Comparison of ENCODE assay signal across 1 cellular context in the genomic region with DNA sequence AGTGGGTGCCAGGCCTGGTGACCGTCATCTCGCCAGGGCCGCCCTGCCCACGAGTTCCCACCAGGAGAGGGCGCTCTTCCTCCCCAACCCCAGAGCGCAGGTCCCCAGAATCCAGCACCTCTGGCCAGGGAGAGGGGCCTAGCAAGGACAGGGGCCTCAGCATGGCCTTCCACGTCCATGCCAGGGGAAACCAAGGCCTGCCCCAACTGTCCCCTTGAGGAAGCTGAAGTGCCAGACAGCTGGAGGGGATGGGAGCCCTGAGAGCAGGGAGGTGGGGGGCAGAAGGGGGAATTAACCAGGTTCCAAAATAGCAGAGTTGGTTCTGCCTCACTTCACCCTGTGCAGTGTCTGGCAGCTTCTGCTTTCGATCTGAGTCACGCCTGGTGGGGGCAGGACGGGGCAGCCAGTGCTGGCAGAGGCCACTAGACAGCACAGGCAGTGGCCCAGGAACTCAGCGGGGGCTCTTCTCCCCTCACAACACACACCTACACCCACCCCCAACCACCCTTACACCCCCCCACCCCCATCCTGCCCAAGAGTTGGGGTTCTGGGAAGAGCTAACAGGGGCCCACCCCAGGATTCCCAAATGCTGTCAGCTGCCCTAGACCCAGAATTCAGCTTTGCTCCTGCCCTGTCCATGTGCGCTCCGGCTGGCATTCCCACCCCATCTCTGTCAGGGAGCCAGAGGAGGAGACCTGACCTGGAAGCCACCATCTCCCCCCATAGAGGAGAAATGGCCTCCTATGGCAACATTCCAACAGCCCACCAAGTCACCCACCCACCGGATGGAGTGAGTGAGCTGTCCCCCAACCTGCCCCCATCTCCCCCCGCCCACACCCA.
A peak's percentile ranks its signal among the peaks of the same experiment; 100 is the strongest.
TF ChIP-seq lines count a peak whose summit lies in the region.

No MANE protein-coding gene starts in this region.

TF ChIP-seq in HepG2, 621 proteins besides CTCF, POLR2A, EP300 and RAD21 (continued from another document and continues in another):
- TF ChIP-seq ZHX1 (CRISPR knock-in tag; IDR thresholded peaks at IDR 0.05; ENCODE audit: low read depth) (no peak), ZNF124 (CRISPR knock-in tag; IDR thresholded peaks at IDR 0.05) (no peak), MXD4 (CRISPR knock-in tag; IDR thresholded peaks at IDR 0.05) (no peak; the same call in 1 of the 2 replicates), ZNF143 (CRISPR knock-in tag; IDR thresholded peaks at IDR 0.05) (no peak), TAF1 (CRISPR knock-in tag; IDR thresholded peaks at IDR 0.05) (0 out of 2 replicates have a peak, but pooled peaks have one; percentile 7), MXI1 (IDR thresholded peaks at IDR 0.05; ENCODE audit: borderline replicate concordance, low read depth, low read length) (no peak), YEATS4 (CRISPR knock-in tag; IDR thresholded peaks at IDR 0.05; ENCODE audit: borderline replicate concordance) (no peak), ZNF780A (CRISPR knock-in tag; IDR thresholded peaks at IDR 0.05) (no peak), HES4 (CRISPR knock-in tag; IDR thresholded peaks at IDR 0.05; ENCODE audit: borderline replicate concordance) (no peak), SALL1 (CRISPR knock-in tag; IDR thresholded peaks at IDR 0.05) (peak; percentile 85), TEF (CRISPR knock-in tag; IDR thresholded peaks at IDR 0.05) (no peak), HDAC2 (CRISPR knock-in tag; IDR thresholded peaks at IDR 0.05) (no peak), MXD3 (CRISPR knock-in tag; IDR thresholded peaks at IDR 0.05) (no peak; the same call in 1 of the 2 replicates), NR2F6 (IDR thresholded peaks at IDR 0.05) (no peak), NR2F6 (CRISPR knock-in tag; IDR thresholded peaks at IDR 0.05) (peak; percentile 40; the same call in 1 of the 2 replicates), ZNF136 (CRISPR knock-in tag; IDR thresholded peaks at IDR 0.05; ENCODE audit: low read depth) (no peak), ZNF850 (CRISPR knock-in tag; conservative IDR thresholded peaks at IDR 0.05) (no peak), IRF1 (CRISPR knock-in tag; IDR thresholded peaks at IDR 0.05; ENCODE audit: low read depth) (no peak), ZNF737 (CRISPR knock-in tag; IDR thresholded peaks at IDR 0.05; ENCODE audit: borderline replicate concordance) (no peak), JUNB (CRISPR knock-in tag; IDR thresholded peaks at IDR 0.05; ENCODE audit: borderline replicate concordance) (no peak), RXRA (CRISPR knock-in tag; IDR thresholded peaks at IDR 0.05) (peak; percentile 53), ZNF274 (CRISPR knock-in tag; IDR thresholded peaks at IDR 0.05) (no peak), ELK4 (CRISPR knock-in tag; IDR thresholded peaks at IDR 0.05; ENCODE audit: borderline replicate concordance) (no peak), REST (IDR thresholded peaks at IDR 0.05; ENCODE audit: borderline replicate concordance in 1 of 2, low read depth in 1 of 2, low read length in 2 of 2) (no peak), ZMAT3 (CRISPR knock-in tag; conservative IDR thresholded peaks at IDR 0.05) (no peak), ADNP (CRISPR knock-in tag; IDR thresholded peaks at IDR 0.05) (no peak), ZNF772 (CRISPR knock-in tag; IDR thresholded peaks at IDR 0.05) (peak; percentile 52; the same call in 1 of the 2 replicates), SCMH1 (CRISPR knock-in tag; IDR thresholded peaks at IDR 0.05; ENCODE audit: borderline replicate concordance) (no peak), ZNF788 (CRISPR knock-in tag; IDR thresholded peaks at IDR 0.05; ENCODE audit: borderline replicate concordance) (peak; percentile 56; the same call in 1 of the 2 replicates), REPIN1 (CRISPR knock-in tag; IDR thresholded peaks at IDR 0.05; ENCODE audit: borderline replicate concordance, low read depth) (peak; percentile 59; the same call in 1 of the 2 replicates), ZNF782 (CRISPR knock-in tag; IDR thresholded peaks at IDR 0.05; ENCODE audit: borderline replicate concordance) (peak; percentile 68; the same call in 1 of the 2 replicates), ZNF577 (CRISPR knock-in tag; IDR thresholded peaks at IDR 0.05; ENCODE audit: borderline replicate concordance, low read depth) (no peak), NFE2 (CRISPR knock-in tag; IDR thresholded peaks at IDR 0.05) (no peak), RBFOX2 (IDR thresholded peaks at IDR 0.05; ENCODE audit: low read depth, low read length) (no peak), ZKSCAN1 (IDR thresholded peaks at IDR 0.05; ENCODE audit: low read length) (0 out of 2 replicates have a peak, but pooled peaks have one; percentile 36), HMGXB4 (CRISPR knock-in tag; IDR thresholded peaks at IDR 0.05; ENCODE audit: borderline replicate concordance in 1 of 2, low read depth in 1 of 2) (peak; percentile 82 to 86)
- TF ChIP-seq, protein P1, sequence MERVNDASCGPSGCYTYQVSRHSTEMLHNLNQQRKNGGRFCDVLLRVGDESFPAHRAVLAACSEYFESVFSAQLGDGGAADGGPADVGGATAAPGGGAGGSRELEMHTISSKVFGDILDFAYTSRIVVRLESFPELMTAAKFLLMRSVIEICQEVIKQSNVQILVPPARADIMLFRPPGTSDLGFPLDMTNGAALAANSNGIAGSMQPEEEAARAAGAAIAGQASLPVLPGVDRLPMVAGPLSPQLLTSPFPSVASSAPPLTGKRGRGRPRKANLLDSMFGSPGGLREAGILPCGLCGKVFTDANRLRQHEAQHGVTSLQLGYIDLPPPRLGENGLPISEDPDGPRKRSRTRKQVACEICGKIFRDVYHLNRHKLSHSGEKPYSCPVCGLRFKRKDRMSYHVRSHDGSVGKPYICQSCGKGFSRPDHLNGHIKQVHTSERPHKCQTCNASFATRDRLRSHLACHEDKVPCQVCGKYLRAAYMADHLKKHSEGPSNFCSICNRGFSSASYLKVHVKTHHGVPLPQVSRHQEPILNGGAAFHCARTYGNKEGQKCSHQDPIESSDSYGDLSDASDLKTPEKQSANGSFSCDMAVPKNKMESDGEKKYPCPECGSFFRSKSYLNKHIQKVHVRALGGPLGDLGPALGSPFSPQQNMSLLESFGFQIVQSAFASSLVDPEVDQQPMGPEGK (CRISPR knock-in tag; IDR thresholded peaks at IDR 0.05): peak; percentile 78
- TF ChIP-seq, protein P2, sequence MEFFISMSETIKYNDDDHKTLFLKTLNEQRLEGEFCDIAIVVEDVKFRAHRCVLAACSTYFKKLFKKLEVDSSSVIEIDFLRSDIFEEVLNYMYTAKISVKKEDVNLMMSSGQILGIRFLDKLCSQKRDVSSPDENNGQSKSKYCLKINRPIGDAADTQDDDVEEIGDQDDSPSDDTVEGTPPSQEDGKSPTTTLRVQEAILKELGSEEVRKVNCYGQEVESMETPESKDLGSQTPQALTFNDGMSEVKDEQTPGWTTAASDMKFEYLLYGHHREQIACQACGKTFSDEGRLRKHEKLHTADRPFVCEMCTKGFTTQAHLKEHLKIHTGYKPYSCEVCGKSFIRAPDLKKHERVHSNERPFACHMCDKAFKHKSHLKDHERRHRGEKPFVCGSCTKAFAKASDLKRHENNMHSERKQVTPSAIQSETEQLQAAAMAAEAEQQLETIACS (CRISPR knock-in tag; IDR thresholded peaks at IDR 0.05): no peak
- TF ChIP-seq, protein P3, sequence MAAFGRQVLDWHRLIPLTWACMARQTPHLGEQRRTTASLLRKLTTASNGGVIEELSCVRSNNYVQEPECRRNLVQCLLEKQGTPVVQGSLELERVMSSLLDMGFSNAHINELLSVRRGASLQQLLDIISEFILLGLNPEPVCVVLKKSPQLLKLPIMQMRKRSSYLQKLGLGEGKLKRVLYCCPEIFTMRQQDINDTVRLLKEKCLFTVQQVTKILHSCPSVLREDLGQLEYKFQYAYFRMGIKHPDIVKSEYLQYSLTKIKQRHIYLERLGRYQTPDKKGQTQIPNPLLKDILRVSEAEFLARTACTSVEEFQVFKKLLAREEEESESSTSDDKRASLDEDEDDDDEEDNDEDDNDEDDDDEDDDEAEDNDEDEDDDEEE (CRISPR knock-in tag; IDR thresholded peaks at IDR 0.05): no peak
- TF ChIP-seq, protein P4, sequence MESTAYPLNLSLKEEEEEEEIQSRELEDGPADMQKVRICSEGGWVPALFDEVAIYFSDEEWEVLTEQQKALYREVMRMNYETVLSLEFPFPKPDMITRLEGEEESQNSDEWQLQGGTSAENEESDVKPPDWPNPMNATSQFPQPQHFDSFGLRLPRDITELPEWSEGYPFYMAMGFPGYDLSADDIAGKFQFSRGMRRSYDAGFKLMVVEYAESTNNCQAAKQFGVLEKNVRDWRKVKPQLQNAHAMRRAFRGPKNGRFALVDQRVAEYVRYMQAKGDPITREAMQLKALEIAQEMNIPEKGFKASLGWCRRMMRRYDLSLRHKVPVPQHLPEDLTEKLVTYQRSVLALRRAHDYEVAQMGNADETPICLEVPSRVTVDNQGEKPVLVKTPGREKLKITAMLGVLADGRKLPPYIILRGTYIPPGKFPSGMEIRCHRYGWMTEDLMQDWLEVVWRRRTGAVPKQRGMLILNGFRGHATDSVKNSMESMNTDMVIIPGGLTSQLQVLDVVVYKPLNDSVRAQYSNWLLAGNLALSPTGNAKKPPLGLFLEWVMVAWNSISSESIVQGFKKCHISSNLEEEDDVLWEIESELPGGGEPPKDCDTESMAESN (CRISPR knock-in tag; conservative IDR thresholded peaks at IDR 0.05): peak; percentile 66; the same call in 1 of the 2 replicates
